In the genomic region with DNA sequence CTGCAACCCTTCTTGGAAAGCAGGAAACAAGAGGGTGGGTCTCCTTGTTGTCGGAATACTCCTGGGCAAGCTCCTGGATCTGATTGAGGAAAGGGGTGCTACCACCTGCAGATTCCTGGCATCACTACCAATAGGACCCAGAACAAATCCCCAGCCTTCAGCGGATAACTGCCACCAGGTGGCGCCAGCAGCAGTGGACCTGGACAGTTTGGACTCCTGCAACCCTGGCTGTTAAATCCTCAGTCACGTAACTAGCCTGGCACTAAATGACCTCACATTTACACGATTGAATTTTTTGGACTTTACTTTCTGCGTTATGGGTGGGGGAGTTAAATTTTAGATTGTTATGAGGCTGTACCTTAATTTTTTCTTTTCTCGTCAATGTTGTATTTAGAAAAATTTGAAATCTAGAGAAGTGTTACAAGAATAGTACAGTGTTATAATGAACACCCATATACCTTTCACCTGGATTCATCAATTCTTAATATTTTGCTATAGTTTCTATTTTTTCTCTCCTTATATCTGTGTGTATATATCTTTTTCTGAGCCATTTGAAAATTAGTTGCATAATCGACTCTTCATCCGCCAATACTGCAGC, we compare ENCODE assay signal across 9 cellular contexts.
A peak's percentile ranks its signal among the peaks of the same experiment; 100 is the strongest.
DNase-seq lines count a peak whose midpoint lies in the region; ATAC-seq, FAIRE-seq and TF ChIP-seq lines count a peak whose summit lies in the region.
"Had no signal": no experiment of that assay in that cellular context is flagged by ENCODE, and none has a peak within 500 bp of the region (broad histone marks: within the 10 kb centered on the region; RNA-seq: fewer than 3 reads in every experiment).

No MANE protein-coding gene starts in this region.

- H3K27me3 ChIP-seq in esophagus squamous epithelium (peaks cover 0 to 5% (median 0%) of the 10 kb centered on the region in 4 donors), upper lobe of right lung (no peaks in the 10 kb centered on the region)

- TF ChIP-seq POLR2A in esophagus squamous epithelium (IDR thresholded peaks at IDR 0.05) = no peak

- no peak overlapping the region for H3K27ac Mint-ChIP-seq in nephron progenitor cell
- H3K27ac Mint-ChIP-seq: T-cell had no signal

- no peaks in the 10 kb centered on the region for H3K9me3 Mint-ChIP-seq in nephron progenitor cell
- H3K9me3 Mint-ChIP-seq: T-cell had no signal

- H3K4me1 ChIP-seq in esophagus squamous epithelium (no peaks in the 10 kb centered on the region), upper lobe of right lung (no peaks in the 10 kb centered on the region)

- H3K4me3 ChIP-seq in esophagus squamous epithelium (no peak overlapping the region), upper lobe of right lung (no peak overlapping the region)

- ATAC-seq in HG03280 (IDR thresholded peaks at IDR 0.05; ENCODE audit: unreplicated experiment) = peak; percentile 82
- peak; percentile 92 for ATAC-seq in upper lobe of right lung
- ATAC-seq: T-cell had no signal

- H3K9me3 ChIP-seq in esophagus squamous epithelium (no peaks in the 10 kb centered on the region), upper lobe of right lung (no peaks in the 10 kb centered on the region)

- no peaks in the 10 kb centered on the region for H3K36me3 Mint-ChIP-seq in nephron progenitor cell (ENCODE audit: low read depth)
- H3K36me3 Mint-ChIP-seq: T-cell had no signal

- DNase-seq in CMK (ENCODE audit: low read depth) = peak; percentile 5
- peak; percentile 48 for DNase-seq in GM19239 (ENCODE audit: insufficient read length, low spot score)
- peak; percentile 25 for DNase-seq in NCI-H2227 treated with DMSO at 0.1 percent for 48 hours (lab: John Stamatoyannopoulos, UW)
- peak; percentile 67 to 74 for DNase-seq in activated CD4-positive, alpha-beta T cell treated with anti-CD3 and anti-CD28 coated beads, Interleukin-2, amount 50 U/mL, for 48 hours
- no peak for DNase-seq in esophagus squamous epithelium (lab: John Stamatoyannopoulos, UW)
- DNase-seq in nephron progenitor cell = peak; percentile 87
- DNase-seq in upper lobe of right lung = peak; percentile 88

- no peaks in the 10 kb centered on the region for H3K4me1 Mint-ChIP-seq in nephron progenitor cell
- H3K4me1 Mint-ChIP-seq: T-cell had no signal

- 36 to 37% methylated on average over 8 to 9 of the region's 9 CpGs for WGBS in esophagus squamous epithelium, 2 donors

- peak; percentile 83 for FAIRE-seq in GM19239 (lab: Jason Lieb, UNC)

- H3K4me3 Mint-ChIP-seq in nephron progenitor cell = no peak overlapping the region
- H3K4me3 Mint-ChIP-seq: T-cell had no signal

- H3K27me3 Mint-ChIP-seq in nephron progenitor cell (ENCODE audit: low read depth, poor library complexity) = no peaks in the 10 kb centered on the region

- TF ChIP-seq CTCF in esophagus squamous epithelium (IDR thresholded peaks at IDR 0.05) (peak; percentile 33 to 63 (median 44)), nephron progenitor cell (IDR thresholded peaks at IDR 0.05) (peak; percentile 91), upper lobe of right lung (IDR thresholded peaks at IDR 0.05) (peak; percentile 80)

- no peak overlapping the region for H3K27ac ChIP-seq in esophagus squamous epithelium
- no peak overlapping the region for H3K27ac ChIP-seq in upper lobe of right lung

- intact Hi-C loops in esophagus squamous epithelium (cut with DNase I) (no loop called here), upper lobe of right lung (cut with DNase I) (no loop called here)

- no peaks in the 10 kb centered on the region for H3K36me3 ChIP-seq in esophagus squamous epithelium
- H3K36me3 ChIP-seq in upper lobe of right lung = no peaks in the 10 kb centered on the region
